12 cellular contexts compared by ENCODE assay signal in genomic region chr6:144351338-144351737, GRCh38.
DNase-seq lines count a peak whose midpoint lies in the region; ATAC-seq and TF ChIP-seq lines count a peak whose summit lies in the region.
"Had no signal": no experiment of that assay in that cellular context is flagged by ENCODE, and none has a peak within 500 bp of the region (broad histone marks: within the 10 kb centered on the region; RNA-seq: fewer than 3 reads in every experiment).

No MANE protein-coding gene starts in this region.

- peak overlapping the region; percentile 89 to 98 (median 98) for H3K27ac Mint-ChIP-seq in CD4-positive, CD25-positive, alpha-beta regulatory T cell
- H3K27ac Mint-ChIP-seq in central memory CD8-positive, alpha-beta T cell (ENCODE audit: low read depth): peak overlapping the region; percentile 95
- peak overlapping the region; percentile 90 to 99 for H3K27ac Mint-ChIP-seq in natural killer cell

- H3K36me3 Mint-ChIP-seq in CD4-positive, CD25-positive, alpha-beta regulatory T cell: peaks cover 12% of the 10 kb centered on the region
- H3K36me3 Mint-ChIP-seq in central memory CD8-positive, alpha-beta T cell (ENCODE audit: insufficient read depth): peaks cover 11% of the 10 kb centered on the region
- peaks cover 5% of the 10 kb centered on the region for H3K36me3 Mint-ChIP-seq in natural killer cell

- peak overlapping the region; percentile 69 for H3K4me2 ChIP-seq in MM.1S (ENCODE audit: low read depth, low read length)

- peaks cover 23% of the 10 kb centered on the region for H3F3A ChIP-seq in MM.1S (ENCODE audit: insufficient read depth, low read length)

- peaks cover 0 to 1% (median 0%) of the 10 kb centered on the region in 7 donors for H3K9me3 Mint-ChIP-seq in CD4-positive, CD25-positive, alpha-beta regulatory T cell
- no peaks in the 10 kb centered on the region for H3K9me3 Mint-ChIP-seq in central memory CD8-positive, alpha-beta T cell
- no peaks in the 10 kb centered on the region for H3K9me3 Mint-ChIP-seq in natural killer cell

- H3K4me3 Mint-ChIP-seq in CD4-positive, CD25-positive, alpha-beta regulatory T cell: peak overlapping the region; percentile 84 to 97 (median 86)
- peak overlapping the region; percentile 71 for H3K4me3 Mint-ChIP-seq in central memory CD8-positive, alpha-beta T cell
- peak overlapping the region; percentile 92 for H3K4me3 Mint-ChIP-seq in natural killer cell

- no peak for TF ChIP-seq CTCF in MM.1S (IDR thresholded peaks at IDR 0.05; ENCODE audit: low read length)
- no peak for TF ChIP-seq CTCF in natural killer cell (IDR thresholded peaks at IDR 0.05)
- no peak for TF ChIP-seq CTCF in GM20000 (IDR thresholded peaks at IDR 0.05; ENCODE audit: extremely low read depth, missing control alignments)

- H3K4me3 ChIP-seq in CD4-positive, CD25-positive, alpha-beta regulatory T cell (ENCODE audit: low read depth, low read length): peak overlapping the region; percentile 89
- no peak overlapping the region for H3K4me3 ChIP-seq in MM.1S (ENCODE audit: low read length)

- H3K9me2 ChIP-seq in MM.1S (replicated peaks; ENCODE audit: insufficient read depth, low read length): no peaks in the 10 kb centered on the region

- DNase-seq in CD4-positive, CD25-positive, alpha-beta regulatory T cell: peak in 2 of 3 donors; percentile 38 to 68
- DNase-seq in MM.1S: no peak
- no peak for DNase-seq in central memory CD8-positive, alpha-beta T cell (ENCODE audit: low spot score in 2 of 2)
- DNase-seq in natural killer cell: no peak
- no peak for DNase-seq in stimulated activated naive CD4-positive, alpha-beta T cell treated with Interleukin-2 at 50 U/mL for 16 hours (lab: John Stamatoyannopoulos, UW)
- DNase-seq in GM20000 (ENCODE audit: low spot score): no peak
- DNase-seq: DMS 273 treated with DMSO at 0.1 percent for 48 hours; head of caudate nucleus; stimulated activated CD4-positive, alpha-beta T cell treated with anti-CD3 and anti-CD28 coated beads, Interleukin-15, amount 100 ng/mL, for 24 hours had no signal

- H2AFZ ChIP-seq in MM.1S (ENCODE audit: low read length): no peak overlapping the region

- H3K27me3 Mint-ChIP-seq in CD4-positive, CD25-positive, alpha-beta regulatory T cell: no peaks in the 10 kb centered on the region
- H3K27me3 Mint-ChIP-seq in central memory CD8-positive, alpha-beta T cell: no peaks in the 10 kb centered on the region
- no peaks in the 10 kb centered on the region for H3K27me3 Mint-ChIP-seq in natural killer cell (ENCODE audit: low read depth in 2 of 2)

- peaks cover 67% of the 10 kb centered on the region for H3K79me2 ChIP-seq in MM.1S (ENCODE audit: low read length)

- intact Hi-C loops in natural killer cell (cut with micrococcal nuclease): loop anchor here (2.0 to 10.0 kb wide), 5 partner anchors 17 to 1407 kb away; partner anchors contain the start of genes HIVEP2, STX11 and UTRN

- no peaks in the 10 kb centered on the region for H3K36me3 ChIP-seq in CD4-positive, CD25-positive, alpha-beta regulatory T cell (ENCODE audit: control insufficient read depth, insufficient read depth, low read length)
- no peaks in the 10 kb centered on the region for H3K36me3 ChIP-seq in MM.1S (replicated peaks; ENCODE audit: insufficient read depth, low read length)

- H3K27ac ChIP-seq in CD4-positive, CD25-positive, alpha-beta regulatory T cell (ENCODE audit: insufficient read depth, low read length, poor library complexity, severe bottlenecking): peak overlapping the region; percentile 89
- 0 out of 2 replicates have a peak overlapping the region, but pooled peaks have one; percentile 94 for H3K27ac ChIP-seq in MM.1S (ENCODE audit: low read length)
- H3K27ac ChIP-seq: KMS-11 had no signal

- peaks cover 38 to 94% (median 76%) of the 10 kb centered on the region in 4 donors for H3K4me1 Mint-ChIP-seq in CD4-positive, CD25-positive, alpha-beta regulatory T cell
- peaks cover 85% of the 10 kb centered on the region for H3K4me1 Mint-ChIP-seq in central memory CD8-positive, alpha-beta T cell
- peaks cover 76 to 86% of the 10 kb centered on the region in 2 donors for H3K4me1 Mint-ChIP-seq in natural killer cell

- H3K9ac ChIP-seq in MM.1S (ENCODE audit: low read length): no peak overlapping the region
- H3K9ac ChIP-seq: KMS-11 had no signal

- H4K20me1 ChIP-seq in MM.1S (ENCODE audit: insufficient read depth, low read length): no peaks in the 10 kb centered on the region

- peaks cover 91% of the 10 kb centered on the region for H3K4me1 ChIP-seq in CD4-positive, CD25-positive, alpha-beta regulatory T cell (ENCODE audit: control insufficient read depth, insufficient read depth, low read length, poor library complexity, severe bottlenecking)
- H3K4me1 ChIP-seq in MM.1S (ENCODE audit: low read length): peaks cover 35% of the 10 kb centered on the region

- peak; percentile 27 to 31 for ATAC-seq in CD4-positive, CD25-positive, alpha-beta regulatory T cell (ENCODE audit: low read depth in 2 of 2)
- no peak for ATAC-seq in central memory CD8-positive, alpha-beta T cell (replicated peaks; ENCODE audit: extremely low read depth, poor library complexity, severe bottlenecking)
- ATAC-seq in natural killer cell: no peak
- no peak for ATAC-seq in GM18868 (IDR thresholded peaks at IDR 0.05; ENCODE audit: unreplicated experiment)
- no peak for ATAC-seq in GM21390 (IDR thresholded peaks at IDR 0.05; ENCODE audit: unreplicated experiment)

- no peaks in the 10 kb centered on the region for H3K27me3 ChIP-seq in CD4-positive, CD25-positive, alpha-beta regulatory T cell (ENCODE audit: control insufficient read depth, insufficient read depth, low read length)
- H3K27me3 ChIP-seq in MM.1S (replicated peaks; ENCODE audit: insufficient read depth, low read length): no peaks in the 10 kb centered on the region

- H3K9me3 ChIP-seq in CD4-positive, CD25-positive, alpha-beta regulatory T cell (ENCODE audit: control insufficient read depth in 2 of 2, low read length in 2 of 2): no peaks in the 10 kb centered on the region
- H3K9me3 ChIP-seq in MM.1S (replicated peaks; ENCODE audit: insufficient read depth, low read length): no peaks in the 10 kb centered on the region

Comparison
In these comparisons a context has a peak if more than half of its experiments do, and no peak if none do; other contexts are left out.
1. ATAC-seq: peak in CD4-positive, CD25-positive, alpha-beta regulatory T cell (2 of 2); none in central memory CD8-positive, alpha-beta T cell (single experiment), natural killer cell (0 of 3), GM18868 (single experiment) and GM21390 (single experiment).
2. DNase-seq: peak in CD4-positive, CD25-positive, alpha-beta regulatory T cell (2 of 3); none in MM.1S (single experiment), central memory CD8-positive, alpha-beta T cell (0 of 2), natural killer cell (single experiment), stimulated activated naive CD4-positive, alpha-beta T cell treated with Interleukin-2 at 50 U/mL for 16 hours (single experiment) and GM20000 (single experiment).
3. Peak in every context shown above with its lines, with median percentiles within 50 percentile points of each other: H3K27ac Mint-ChIP-seq and H3K4me3 Mint-ChIP-seq.